In genomic region chr22:28174509-28174908, GRCh38 we compare ENCODE assay signal across 22 cellular contexts.
"Had no signal": no experiment of that assay in that cellular context is flagged by ENCODE, and none has a peak within 500 bp of the region (broad histone marks: within the 10 kb centered on the region; RNA-seq: fewer than 3 reads in every experiment).

No MANE protein-coding gene starts in this region.

- H3K4me1 ChIP-seq: left lung had no signal

- H3K4me3 ChIP-seq: coronary artery, dorsolateral prefrontal cortex, esophagus muscularis mucosa, gastroesophageal sphincter, heart right ventricle, left lung, lower lobe of right lung had no signal

- H3K27me3 ChIP-seq: dorsolateral prefrontal cortex, esophagus muscularis mucosa, foreskin keratinocyte, gastroesophageal sphincter, heart right ventricle, left lung had no signal

- H3K9me3 ChIP-seq: esophagus muscularis mucosa, gastroesophageal sphincter, left lung, lower lobe of right lung had no signal

- H3K27ac ChIP-seq: coronary artery, dorsolateral prefrontal cortex, esophagus muscularis mucosa, foreskin keratinocyte, gastroesophageal sphincter, heart right ventricle, left lung, lower lobe of right lung had no signal

- ATAC-seq: foreskin keratinocyte, gastroesophageal sphincter, heart right ventricle, left cardiac atrium, left lung, left ventricle myocardium superior, lower lobe of right lung had no signal

- DNase-seq: dermis blood vessel endothelial cell; dorsolateral prefrontal cortex; effector CD4-positive, alpha-beta T cell; effector memory CD4-positive, alpha-beta T cell; foreskin keratinocyte; glutamatergic neuron; head of caudate nucleus; heart right ventricle; hippocampal formation; left cardiac atrium; left lung; left ventricle myocardium superior; lower lobe of right lung; mesendoderm; midbrain had no signal

- H3K36me3 ChIP-seq: esophagus muscularis mucosa, gastroesophageal sphincter, heart right ventricle, left lung, lower lobe of right lung had no signal

- FAIRE-seq: colon, endothelial cell of umbilical vein, frontal cortex, islet of Langerhans had no signal
